In genomic region chr6:127266892-127267741, GRCh38 we compare ENCODE assay signal across 1 cellular context.
TF ChIP-seq lines count a peak whose summit lies in the region.

No MANE protein-coding gene starts in this region.

TF ChIP-seq in HepG2, 621 proteins besides CTCF, POLR2A, EP300 and RAD21 (continued from another document and continues in another):
- TF ChIP-seq, protein P1, sequence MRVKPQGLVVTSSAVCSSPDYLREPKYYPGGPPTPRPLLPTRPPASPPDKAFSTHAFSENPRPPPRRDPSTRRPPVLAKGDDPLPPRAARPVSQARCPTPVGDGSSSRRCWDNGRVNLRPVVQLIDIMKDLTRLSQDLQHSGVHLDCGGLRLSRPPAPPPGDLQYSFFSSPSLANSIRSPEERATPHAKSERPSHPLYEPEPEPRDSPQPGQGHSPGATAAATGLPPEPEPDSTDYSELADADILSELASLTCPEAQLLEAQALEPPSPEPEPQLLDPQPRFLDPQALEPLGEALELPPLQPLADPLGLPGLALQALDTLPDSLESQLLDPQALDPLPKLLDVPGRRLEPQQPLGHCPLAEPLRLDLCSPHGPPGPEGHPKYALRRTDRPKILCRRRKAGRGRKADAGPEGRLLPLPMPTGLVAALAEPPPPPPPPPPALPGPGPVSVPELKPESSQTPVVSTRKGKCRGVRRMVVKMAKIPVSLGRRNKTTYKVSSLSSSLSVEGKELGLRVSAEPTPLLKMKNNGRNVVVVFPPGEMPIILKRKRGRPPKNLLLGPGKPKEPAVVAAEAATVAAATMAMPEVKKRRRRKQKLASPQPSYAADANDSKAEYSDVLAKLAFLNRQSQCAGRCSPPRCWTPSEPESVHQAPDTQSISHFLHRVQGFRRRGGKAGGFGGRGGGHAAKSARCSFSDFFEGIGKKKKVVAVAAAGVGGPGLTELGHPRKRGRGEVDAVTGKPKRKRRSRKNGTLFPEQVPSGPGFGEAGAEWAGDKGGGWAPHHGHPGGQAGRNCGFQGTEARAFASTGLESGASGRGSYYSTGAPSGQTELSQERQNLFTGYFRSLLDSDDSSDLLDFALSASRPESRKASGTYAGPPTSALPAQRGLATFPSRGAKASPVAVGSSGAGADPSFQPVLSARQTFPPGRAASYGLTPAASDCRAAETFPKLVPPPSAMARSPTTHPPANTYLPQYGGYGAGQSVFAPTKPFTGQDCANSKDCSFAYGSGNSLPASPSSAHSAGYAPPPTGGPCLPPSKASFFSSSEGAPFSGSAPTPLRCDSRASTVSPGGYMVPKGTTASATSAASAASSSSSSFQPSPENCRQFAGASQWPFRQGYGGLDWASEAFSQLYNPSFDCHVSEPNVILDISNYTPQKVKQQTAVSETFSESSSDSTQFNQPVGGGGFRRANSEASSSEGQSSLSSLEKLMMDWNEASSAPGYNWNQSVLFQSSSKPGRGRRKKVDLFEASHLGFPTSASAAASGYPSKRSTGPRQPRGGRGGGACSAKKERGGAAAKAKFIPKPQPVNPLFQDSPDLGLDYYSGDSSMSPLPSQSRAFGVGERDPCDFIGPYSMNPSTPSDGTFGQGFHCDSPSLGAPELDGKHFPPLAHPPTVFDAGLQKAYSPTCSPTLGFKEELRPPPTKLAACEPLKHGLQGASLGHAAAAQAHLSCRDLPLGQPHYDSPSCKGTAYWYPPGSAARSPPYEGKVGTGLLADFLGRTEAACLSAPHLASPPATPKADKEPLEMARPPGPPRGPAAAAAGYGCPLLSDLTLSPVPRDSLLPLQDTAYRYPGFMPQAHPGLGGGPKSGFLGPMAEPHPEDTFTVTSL (CRISPR knock-in tag; IDR thresholded peaks at IDR 0.05; ENCODE audit: borderline replicate concordance) = 0 out of 2 replicates have a peak, but pooled peaks have one; percentile 25
- TF ChIP-seq NFE2 (CRISPR knock-in tag; IDR thresholded peaks at IDR 0.05) (0 out of 2 replicates have a peak, but pooled peaks have one; percentile 10), SRSF4 (IDR thresholded peaks at IDR 0.05; ENCODE audit: low read depth, low read length, poor library complexity, severe bottlenecking) (no peak), IKZF4 (CRISPR knock-in tag; IDR thresholded peaks at IDR 0.05; ENCODE audit: borderline replicate concordance, low read depth, not compliant biosample characterization) (peak; percentile 74), ARNT (IDR thresholded peaks at IDR 0.05) (no peak), ZNF576 (CRISPR knock-in tag; IDR thresholded peaks at IDR 0.05) (no peak), ZBTB8A (CRISPR knock-in tag; IDR thresholded peaks at IDR 0.05; ENCODE audit: borderline replicate concordance, low read depth) (peak; percentile 83), ZBTB3 (CRISPR knock-in tag; IDR thresholded peaks at IDR 0.05; ENCODE audit: borderline replicate concordance, low read depth) (0 out of 2 replicates have a peak, but pooled peaks have one; percentile 19), YY1 (IDR thresholded peaks at IDR 0.05; ENCODE audit: insufficient read depth, insufficient replicate concordance, low read depth, low read length) (peak; percentile 96), TEAD3 (CRISPR knock-in tag; optimal IDR thresholded peaks at IDR 0.05; ENCODE audit: borderline replicate concordance) (peak; percentile 8), U2AF2 (IDR thresholded peaks at IDR 0.05; ENCODE audit: low read depth, low read length) (no peak), DNMT3B (CRISPR knock-in tag; conservative IDR thresholded peaks at IDR 0.05) (0 out of 2 replicates have a peak, but pooled peaks have one; percentile 15), ZNF205 (CRISPR knock-in tag; IDR thresholded peaks at IDR 0.05) (0 out of 2 replicates have a peak, but pooled peaks have one; percentile 14), ATF7-NPFF (CRISPR knock-in tag; IDR thresholded peaks at IDR 0.05; ENCODE audit: low read depth) (peak; percentile 82), TCF7L2 (IDR thresholded peaks at IDR 0.05; ENCODE audit: low read depth, low read length) (no peak), ARHGAP35 (CRISPR knock-in tag; IDR thresholded peaks at IDR 0.05; ENCODE audit: borderline replicate concordance) (peak; percentile 19; the same call in 1 of the 2 replicates), HHEX (CRISPR knock-in tag; IDR thresholded peaks at IDR 0.05) (no peak), ZSCAN30 (CRISPR knock-in tag; IDR thresholded peaks at IDR 0.05) (0 out of 2 replicates have a peak, but pooled peaks have one; percentile 76), EHMT2 (IDR thresholded peaks at IDR 0.05; ENCODE audit: borderline replicate concordance, low read depth, low read length) (no peak), RFXANK (CRISPR knock-in tag; IDR thresholded peaks at IDR 0.05) (no peak; the same call in 1 of the 2 replicates), ZNF329 (CRISPR knock-in tag; IDR thresholded peaks at IDR 0.05; ENCODE audit: low read depth) (peak; percentile 88; the same call in 1 of the 2 replicates), FOXO4 (CRISPR knock-in tag; conservative IDR thresholded peaks at IDR 0.05) (no peak), ZNF678 (CRISPR knock-in tag; IDR thresholded peaks at IDR 0.05) (peak; percentile 96; the same call in 1 of the 2 replicates), ZNF33B (CRISPR knock-in tag; IDR thresholded peaks at IDR 0.05) (no peak), ZMYM4 (CRISPR knock-in tag; IDR thresholded peaks at IDR 0.05) (peak; percentile 76), MIER3 (CRISPR knock-in tag; IDR thresholded peaks at IDR 0.05; ENCODE audit: borderline replicate concordance) (peak; percentile 38; the same call in 1 of the 2 replicates), ZBTB1 (CRISPR knock-in tag; IDR thresholded peaks at IDR 0.05; ENCODE audit: borderline replicate concordance) (peak; percentile 8; the same call in 1 of the 2 replicates), ZNF530 (CRISPR knock-in tag; IDR thresholded peaks at IDR 0.05; ENCODE audit: low read depth) (no peak; the same call in 1 of the 2 replicates), KAT7 (CRISPR knock-in tag; IDR thresholded peaks at IDR 0.05; ENCODE audit: borderline replicate concordance) (peak; percentile 95; the same call in 1 of the 2 replicates), UBTF (CRISPR knock-in tag; IDR thresholded peaks at IDR 0.05) (peak; percentile 99), IRX3 (CRISPR knock-in tag; IDR thresholded peaks at IDR 0.05; ENCODE audit: borderline replicate concordance, low read depth) (peak; percentile 91; the same call in 1 of the 2 replicates), RBM39 (IDR thresholded peaks at IDR 0.05; ENCODE audit: low read depth, low read length, poor library complexity, severe bottlenecking) (peak; percentile 96), ZNF138 (CRISPR knock-in tag; IDR thresholded peaks at IDR 0.05; ENCODE audit: low read depth) (no peak), MED13 (CRISPR knock-in tag; IDR thresholded peaks at IDR 0.05) (no peak), SATB2 (CRISPR knock-in tag; IDR thresholded peaks at IDR 0.05) (no peak), ARID4A (CRISPR knock-in tag; IDR thresholded peaks at IDR 0.05; ENCODE audit: borderline replicate concordance) (peak; percentile 93), ZFP36L2 (CRISPR knock-in tag; IDR thresholded peaks at IDR 0.05) (0 out of 2 replicates have a peak, but pooled peaks have one; percentile 3), ZNF782 (CRISPR knock-in tag; IDR thresholded peaks at IDR 0.05; ENCODE audit: borderline replicate concordance) (peak; percentile 93), ZNF337 (CRISPR knock-in tag; IDR thresholded peaks at IDR 0.05; ENCODE audit: borderline replicate concordance, low read depth) (0 out of 2 replicates have a peak, but pooled peaks have one; percentile 20), ZNF264 (CRISPR knock-in tag; IDR thresholded peaks at IDR 0.05) (peak; percentile 45), IKZF1 (IDR thresholded peaks at IDR 0.05) (no peak), ZZZ3 (CRISPR knock-in tag; IDR thresholded peaks at IDR 0.05; ENCODE audit: borderline replicate concordance) (peak; percentile 71)
- TF ChIP-seq, protein P2, sequence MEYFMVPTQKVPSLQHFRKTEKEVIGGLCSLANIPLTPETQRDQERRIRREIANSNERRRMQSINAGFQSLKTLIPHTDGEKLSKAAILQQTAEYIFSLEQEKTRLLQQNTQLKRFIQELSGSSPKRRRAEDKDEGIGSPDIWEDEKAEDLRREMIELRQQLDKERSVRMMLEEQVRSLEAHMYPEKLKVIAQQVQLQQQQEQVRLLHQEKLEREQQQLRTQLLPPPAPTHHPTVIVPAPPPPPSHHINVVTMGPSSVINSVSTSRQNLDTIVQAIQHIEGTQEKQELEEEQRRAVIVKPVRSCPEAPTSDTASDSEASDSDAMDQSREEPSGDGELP (IDR thresholded peaks at IDR 0.05; ENCODE audit: borderline replicate concordance, low read depth) = peak; percentile 63; the same call in 1 of the 2 replicates
- TF ChIP-seq, protein P3, sequence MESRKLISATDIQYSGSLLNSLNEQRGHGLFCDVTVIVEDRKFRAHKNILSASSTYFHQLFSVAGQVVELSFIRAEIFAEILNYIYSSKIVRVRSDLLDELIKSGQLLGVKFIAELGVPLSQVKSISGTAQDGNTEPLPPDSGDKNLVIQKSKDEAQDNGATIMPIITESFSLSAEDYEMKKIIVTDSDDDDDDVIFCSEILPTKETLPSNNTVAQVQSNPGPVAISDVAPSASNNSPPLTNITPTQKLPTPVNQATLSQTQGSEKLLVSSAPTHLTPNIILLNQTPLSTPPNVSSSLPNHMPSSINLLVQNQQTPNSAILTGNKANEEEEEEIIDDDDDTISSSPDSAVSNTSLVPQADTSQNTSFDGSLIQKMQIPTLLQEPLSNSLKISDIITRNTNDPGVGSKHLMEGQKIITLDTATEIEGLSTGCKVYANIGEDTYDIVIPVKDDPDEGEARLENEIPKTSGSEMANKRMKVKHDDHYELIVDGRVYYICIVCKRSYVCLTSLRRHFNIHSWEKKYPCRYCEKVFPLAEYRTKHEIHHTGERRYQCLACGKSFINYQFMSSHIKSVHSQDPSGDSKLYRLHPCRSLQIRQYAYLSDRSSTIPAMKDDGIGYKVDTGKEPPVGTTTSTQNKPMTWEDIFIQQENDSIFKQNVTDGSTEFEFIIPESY (CRISPR knock-in tag; IDR thresholded peaks at IDR 0.05) = no peak
- TF ChIP-seq, protein P4, sequence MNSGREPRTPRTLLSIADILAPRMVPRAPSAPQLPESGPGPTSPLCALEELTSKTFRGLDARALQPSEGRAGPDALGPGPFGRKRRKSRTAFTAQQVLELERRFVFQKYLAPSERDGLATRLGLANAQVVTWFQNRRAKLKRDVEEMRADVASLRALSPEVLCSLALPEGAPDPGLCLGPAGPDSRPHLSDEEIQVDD (CRISPR knock-in tag; IDR thresholded peaks at IDR 0.05; ENCODE audit: borderline replicate concordance) = peak; percentile 93
